8 cellular contexts compared by ENCODE assay signal in genomic region chr9:129028192-129028966, GRCh38. TPM values are rescaled to one million over a fixed set of nuclear protein-coding genes. Genes with fewer than 3 reads are reported as not detected.
DNase-seq lines count a peak whose midpoint lies in the region; ATAC-seq and TF ChIP-seq lines count a peak whose summit lies in the region.

TSS of gene SH3GLB2 (minus strand) at chr9:129028331. CDS start at chr9:129028154, 177 bp downstream.

- ATAC-seq in HG03469 (IDR thresholded peaks at IDR 0.05; ENCODE audit: unreplicated experiment) (peak; percentile 53), right lobe of liver (peak; percentile 97 to 99 (median 98))

- H3K4me1 ChIP-seq in BLaER1 treated with 17β-estradiol and CSF1 and Interleukin-3, amounts not matched to agents 10 nM and 100 nM = peaks cover 43 to 65% (median 55%) of the 10 kb centered on the region in 10 experiments
- H3K4me1 ChIP-seq in right lobe of liver = peaks cover 0 to 15% (median 5%) of the 10 kb centered on the region in 4 donors

- peak within 1 kb of the TSS; percentile 71 to 90 (median 83) for H3K9ac ChIP-seq in BLaER1 treated with 17β-estradiol and CSF1 and Interleukin-3, amounts not matched to agents 10 nM and 100 nM

- 3% methylated on average over 16 of the region's 60 CpGs for WGBS in right lobe of liver (ENCODE audit: insufficient coverage, low coverage, low lambda C conversion rate, missing lambda C conversion rate)

- no peak for TF ChIP-seq POLR2A in right lobe of liver (IDR thresholded peaks at IDR 0.05)

- peak; percentile 94 for DNase-seq in GM19240 (ENCODE audit: insufficient read length, low spot score)
- peak; percentile 94 for DNase-seq in NCI-H69 (lab: John Stamatoyannopoulos, UW)
- peak; percentile 88 to 89 for DNase-seq in activated CD4-positive, alpha-beta T cell treated with anti-CD3 and anti-CD28 coated beads, Interleukin-2, amount 50 U/mL, for 4 hours
- DNase-seq in dermis blood vessel endothelial cell = peak; percentile 98
- DNase-seq in right lobe of liver = peak; percentile 99
- peak; percentile 93 for DNase-seq in stimulated activated CD4-positive, alpha-beta T cell treated with anti-CD3 and anti-CD28 coated beads, Interleukin-4, amount 100 ng/mL, for 24 hours

- intact Hi-C loops in right lobe of liver (cut with DNase I) = no loop called here

- no peaks in the 10 kb centered on the region for H3K36me3 ChIP-seq in BLaER1 treated with 17β-estradiol and CSF1 and Interleukin-3, amounts not matched to agents 10 nM and 100 nM
- no peaks in the 10 kb centered on the region for H3K36me3 ChIP-seq in right lobe of liver

- H3K27me3 ChIP-seq in BLaER1 treated with 17β-estradiol and CSF1 and Interleukin-3, amounts not matched to agents 10 nM and 100 nM = no peaks in the 10 kb centered on the region
- no peaks in the 10 kb centered on the region for H3K27me3 ChIP-seq in right lobe of liver

- H3K4me3 ChIP-seq in BLaER1 treated with 17β-estradiol and CSF1 and Interleukin-3, amounts not matched to agents 10 nM and 100 nM = peak within 1 kb of the TSS; percentile 82 to 97 (median 89)
- peak within 1 kb of the TSS; percentile 72 to 84 (median 82) for H3K4me3 ChIP-seq in right lobe of liver

- peak within 1 kb of the TSS; percentile 34 to 80 (median 76); a peak in 21 of 22 replicates for H3K27ac ChIP-seq in BLaER1 treated with 17β-estradiol and CSF1 and Interleukin-3, amounts not matched to agents 10 nM and 100 nM
- H3K27ac ChIP-seq in right lobe of liver = peak within 1 kb of the TSS in 1 of 3 donors; percentile 13

- H4K20me1 ChIP-seq in BLaER1 treated with 17β-estradiol and CSF1 and Interleukin-3, amounts not matched to agents 10 nM and 100 nM = peaks cover 0 to 20% (median 11%) of the 10 kb centered on the region in 11 experiments; a peak in 10 of 22 replicates

- TF ChIP-seq CTCF in right lobe of liver (IDR thresholded peaks at IDR 0.05) = peak; percentile 69 to 94 (median 92)

- no peaks in the 10 kb centered on the region for H3K9me3 ChIP-seq in BLaER1 treated with 17β-estradiol and CSF1 and Interleukin-3, amounts not matched to agents 10 nM and 100 nM (replicated peaks in 1 of 11)
- no peaks in the 10 kb centered on the region for H3K9me3 ChIP-seq in right lobe of liver

- H3K4me2 ChIP-seq in BLaER1 treated with 17β-estradiol and CSF1 and Interleukin-3, amounts not matched to agents 10 nM and 100 nM = peak within 1 kb of the TSS; percentile 84 to 100 (median 98)

RNA-seq across cellular contexts. Expression of gene SH3GLB2, which starts in this region (rescaled TPM):
- total RNA-seq in dermis blood vessel endothelial cell = 60.2 and 70.1 TPM in 2 replicates
- total RNA-seq in right lobe of liver = 10 to 100 TPM; 23.7 to 28.3 (median 24.7) TPM
